In genomic region chr20:51142448-51142847, GRCh38 we compare ENCODE assay signal across 16 cellular contexts.
"Had no signal": no experiment of that assay in that cellular context is flagged by ENCODE, and none has a peak within 500 bp of the region (broad histone marks: within the 10 kb centered on the region; RNA-seq: fewer than 3 reads in every experiment).

No MANE protein-coding gene starts in this region.

- H3K36me3 Mint-ChIP-seq: activated naive CD8-positive, alpha-beta T cell had no signal

- H3K36me3 ChIP-seq: gastrocnemius medialis, left ventricle myocardium inferior, right lobe of liver, suprapubic skin had no signal

- ATAC-seq: gastrocnemius medialis; right lobe of liver; stimulated activated naive CD8-positive, alpha-beta T cell treated with anti-CD3 and anti-CD28 coated beads, Interleukin-15, amount 100 ng/mL, for 72 hours had no signal

- H3K4me3 ChIP-seq: gastrocnemius medialis, left ventricle myocardium inferior, right lobe of liver, smooth muscle cell, suprapubic skin had no signal

- H3K27ac ChIP-seq: gastrocnemius medialis, left ventricle myocardium inferior, right lobe of liver, suprapubic skin had no signal

- H3K4me3 Mint-ChIP-seq: activated naive CD8-positive, alpha-beta T cell; neural crest cell; stimulated activated naive CD8-positive, alpha-beta T cell treated with anti-CD3 and anti-CD28 coated beads, Interleukin-15, amount 100 ng/mL, for 72 hours; T-helper 1 cell treated with Interleukin-12 subunit alpha and Interleukin-12 subunit beta and Interleukin-4 antibody, amounts not matched to agents 30 μg/mL and 1 μg/mL, for 36 hours had no signal

- H3K27ac Mint-ChIP-seq: activated naive CD8-positive, alpha-beta T cell; T-helper 1 cell treated with Interleukin-12 subunit alpha and Interleukin-12 subunit beta and Interleukin-4 antibody, amounts not matched to agents 30 μg/mL and 1 μg/mL, for 36 hours had no signal

- DNase-seq: activated CD4-positive, alpha-beta T cell treated with anti-CD3 and anti-CD28 coated beads, Interleukin-2, amount 50 U/mL, for 4 hours; activated gamma-delta T cell treated with Interleukin-2 at 50 U/mL for 16 hours; caudate nucleus; gastrocnemius medialis; kidney; left ventricle myocardium inferior; mammary epithelial cell; naive B cell; right lobe of liver; stimulated activated CD4-positive, alpha-beta T cell treated with anti-CD3 and anti-CD28 coated beads, Interleukin-4, amount 100 ng/mL, for 1 hour; stimulated activated naive CD8-positive, alpha-beta T cell treated with anti-CD3 and anti-CD28 coated beads, Interleukin-15, amount 100 ng/mL, for 72 hours had no signal

- H3K9me3 ChIP-seq: gastrocnemius medialis, right lobe of liver, suprapubic skin had no signal

- H3K4me1 ChIP-seq: gastrocnemius medialis, left ventricle myocardium inferior, right lobe of liver, suprapubic skin had no signal

- FAIRE-seq: kidney had no signal

- H3K4me1 Mint-ChIP-seq: neural crest cell; stimulated activated naive CD8-positive, alpha-beta T cell treated with anti-CD3 and anti-CD28 coated beads, Interleukin-15, amount 100 ng/mL, for 72 hours had no signal

- H3K27me3 ChIP-seq: right lobe of liver had no signal
